Comparison of ENCODE assay signal across 12 cellular contexts in genomic region chr5:8848997-8849585, GRCh38.
DNase-seq lines count a peak whose midpoint lies in the region; ATAC-seq, FAIRE-seq and TF ChIP-seq lines count a peak whose summit lies in the region.
"Had no signal": no experiment of that assay in that cellular context is flagged by ENCODE, and none has a peak within 500 bp of the region (broad histone marks: within the 10 kb centered on the region; RNA-seq: fewer than 3 reads in every experiment).

No MANE protein-coding gene starts in this region.

- FAIRE-seq in RCC 7860 (lab: Jason Lieb, UNC) = peak; percentile 90

- no peak for ATAC-seq in left lobe of liver
- ATAC-seq in activated naive CD4-positive, alpha-beta T cell treated with anti-CD3 and anti-CD28 coated beads, Interleukin-2, amount 50 U/mL, for 72 hours = no peak

- peaks cover 9 to 13% of the 10 kb centered on the region in 2 donors for H3K9me3 Mint-ChIP-seq in activated naive CD4-positive, alpha-beta T cell treated with anti-CD3 and anti-CD28 coated beads, Interleukin-2, amount 50 U/mL, for 72 hours
- H3K9me3 Mint-ChIP-seq: activated B cell treated with CpG ODN at 0.5 μM for 24 hours had no signal

- no peak for TF ChIP-seq CTCF in epithelial cell of esophagus (IDR thresholded peaks at IDR 0.05; ENCODE audit: insufficient read depth, low read depth, low read length, missing control alignments)

- H3K27ac Mint-ChIP-seq in activated naive CD4-positive, alpha-beta T cell treated with anti-CD3 and anti-CD28 coated beads, Interleukin-2, amount 50 U/mL, for 72 hours = no peak overlapping the region
- H3K27ac Mint-ChIP-seq: activated B cell treated with CpG ODN at 0.5 μM for 24 hours had no signal

- no peaks in the 10 kb centered on the region for H3K36me3 Mint-ChIP-seq in activated naive CD4-positive, alpha-beta T cell treated with anti-CD3 and anti-CD28 coated beads, Interleukin-2, amount 50 U/mL, for 72 hours

- DNase-seq in GM04503 (ENCODE audit: low read depth) = peak; percentile 65
- peak; percentile 84 for DNase-seq in RCC 7860 (ENCODE audit: low spot score)
- peak; percentile 81 for DNase-seq in epithelial cell of esophagus (ENCODE audit: low read depth)
- peak; percentile 87 for DNase-seq in renal cortical epithelial cell (ENCODE audit: low read depth)
- no peak for DNase-seq in NCI-H2227 treated with DMSO at 0.1 percent for 48 hours (lab: John Stamatoyannopoulos, UW)
- no peak for DNase-seq in left lobe of liver (ENCODE audit: low spot score)
- no peak for DNase-seq in cerebellar nuclear complex (lab: John Stamatoyannopoulos, UW)
- DNase-seq in activated naive CD4-positive, alpha-beta T cell treated with anti-CD3 and anti-CD28 coated beads, Interleukin-2, amount 50 U/mL, for 72 hours (ENCODE audit: low spot score in 2 of 2) = no peak
- DNase-seq: activated B cell treated with CpG ODN at 0.5 μM for 24 hours; activated T-cell treated with anti-CD3 and anti-CD28 coated beads, Interleukin-2, amount 50 U/mL, for 1 hour; NCI-H774 had no signal

- H3K4me3 ChIP-seq in epithelial cell of esophagus (ENCODE audit: low read length) = no peak overlapping the region
- H3K4me3 ChIP-seq: SJSA1 had no signal

Comparison
In these comparisons a context has a peak if more than half of its experiments do, and no peak if none do; other contexts are left out.
1. DNase-seq: peak in GM04503 (single experiment), RCC 7860 (single experiment), epithelial cell of esophagus (single experiment) and renal cortical epithelial cell (single experiment); none in NCI-H2227 treated with DMSO at 0.1 percent for 48 hours (single experiment), left lobe of liver (single experiment), cerebellar nuclear complex (0 of 2) and activated naive CD4-positive, alpha-beta T cell treated with anti-CD3 and anti-CD28 coated beads, Interleukin-2, amount 50 U/mL, for 72 hours (0 of 2).